In the genomic region with DNA sequence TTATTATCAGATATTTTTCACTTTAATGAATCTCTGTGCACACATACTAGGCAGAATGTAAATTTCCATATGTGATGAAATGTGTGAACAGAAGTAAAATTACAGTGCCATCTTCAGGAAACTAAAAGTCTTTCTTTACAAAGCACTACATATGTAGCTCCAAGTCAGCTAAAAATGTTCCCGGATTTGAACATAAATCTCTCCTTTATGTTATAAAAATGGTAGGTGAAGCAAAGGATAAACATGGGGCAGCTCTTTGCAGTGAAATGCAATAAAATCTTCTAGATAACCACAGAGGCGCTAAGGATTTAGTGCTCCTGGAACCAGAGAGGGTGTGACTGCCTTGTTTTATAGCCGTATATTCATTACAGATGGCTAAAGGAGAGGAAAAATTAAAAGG, we compare ENCODE assay signal across 12 cellular contexts.
A peak's percentile ranks its signal among the peaks of the same experiment; 100 is the strongest.
DNase-seq lines count a peak whose midpoint lies in the region; ATAC-seq and TF ChIP-seq lines count a peak whose summit lies in the region.
"Had no signal": no experiment of that assay in that cellular context is flagged by ENCODE, and none has a peak within 500 bp of the region (broad histone marks: within the 10 kb centered on the region; RNA-seq: fewer than 3 reads in every experiment).

No MANE protein-coding gene starts in this region.

- CTCF ChIA-PET in HEK293 (lab: Yijun Ruan, JAX) = interaction anchor here (0.6 to 1.7 kb wide), 11 partner anchors 9 to 262 kb away, joined by 3 to 6 read pairs (median 4); no protein-coding TSS in a partner anchor

- POLR2A ChIA-PET in HEK293 (lab: Yijun Ruan, JAX) = no interaction called here

- no peak overlapping the region for H3K4me3 ChIP-seq in HEK293 (ENCODE audit: low read depth, low read length)
- no peak overlapping the region for H3K4me3 ChIP-seq in epithelial cell of esophagus (ENCODE audit: low read length)
- H3K4me3 ChIP-seq: heart right ventricle, lung had no signal

- no peaks in the 10 kb centered on the region for H3K9me3 ChIP-seq in HEK293 (ENCODE audit: control insufficient read depth, insufficient read depth, low read depth, low read length)
- H3K9me3 ChIP-seq: heart right ventricle had no signal

- no peak for ATAC-seq in HG03108 (IDR thresholded peaks at IDR 0.05; ENCODE audit: unreplicated experiment)
- ATAC-seq: heart right ventricle had no signal

- DNase-seq in NCI-H69 (lab: John Stamatoyannopoulos, UW) (peak; percentile 27), epithelial cell of esophagus (ENCODE audit: low read depth) (peak; percentile 25), pons (ENCODE audit: low spot score) (peak; percentile 45), T1000 (lab: John Stamatoyannopoulos, UW) (no peak)
- DNase-seq in activated T-cell treated with anti-CD3 and anti-CD28 coated beads, Interleukin-2, amount 50 U/mL, for 48 hours = no peak
- DNase-seq: activated gamma-delta T cell treated with Interleukin-2 at 50 U/mL for 16 hours, brain microvascular endothelial cell, Calu3, heart right ventricle had no signal

- H3K27ac ChIP-seq in HEK293 (ENCODE audit: extremely low read depth, low read depth, low read length) = no peak overlapping the region
- H3K27ac ChIP-seq: brain microvascular endothelial cell, heart right ventricle had no signal

- H3K4me1 ChIP-seq in HEK293 (ENCODE audit: control insufficient read depth, insufficient read depth, low read length) = no peaks in the 10 kb centered on the region

- TF ChIP-seq CTCF in HEK293 (tag by site-specific recombination; IDR thresholded peaks at IDR 0.05) = peak; percentile 16; the same call in 1 of the 2 replicates
- TF ChIP-seq CTCF in epithelial cell of esophagus (IDR thresholded peaks at IDR 0.05; ENCODE audit: insufficient read depth, low read depth, low read length, missing control alignments) = no peak

- H3K36me3 ChIP-seq in HEK293 (ENCODE audit: control insufficient read depth in 2 of 2, insufficient read depth in 1 of 2, low read length in 2 of 2) = no peaks in the 10 kb centered on the region
- H3K36me3 ChIP-seq: brain microvascular endothelial cell, heart right ventricle had no signal

TF ChIP-seq in HEK293, 187 proteins besides CTCF, POLR2A, EP300 and RAD21 (continues in another document):
- TF ChIP-seq ZNF10 (tag by site-specific recombination; IDR thresholded peaks at IDR 0.05) (no peak), GLIS2 (tag by site-specific recombination; IDR thresholded peaks at IDR 0.05) (no peak), ZNF629 (tag by site-specific recombination; IDR thresholded peaks at IDR 0.05) (no peak), ZNF239 (tag by site-specific recombination; IDR thresholded peaks at IDR 0.05) (no peak), ZNF24 (tag by site-specific recombination; IDR thresholded peaks at IDR 0.05) (no peak), ZNF558 (tag by site-specific recombination; IDR thresholded peaks at IDR 0.05) (no peak), ZBTB48 (tag by site-specific recombination; IDR thresholded peaks at IDR 0.05) (no peak), ZBTB20 (tag by site-specific recombination; IDR thresholded peaks at IDR 0.05) (no peak), GLIS1 (tag by site-specific recombination; IDR thresholded peaks at IDR 0.05) (no peak), ZNF701 (tag by site-specific recombination; IDR thresholded peaks at IDR 0.05) (no peak), ZNF670 (tag by site-specific recombination; IDR thresholded peaks at IDR 0.05; ENCODE audit: low read depth) (no peak), KLF8 (tag by site-specific recombination; IDR thresholded peaks at IDR 0.05) (no peak), ZNF843 (tag by site-specific recombination; IDR thresholded peaks at IDR 0.05) (no peak), FEZF1 (tag by site-specific recombination; IDR thresholded peaks at IDR 0.05) (peak; percentile 77), ZNF610 (tag by site-specific recombination; IDR thresholded peaks at IDR 0.05; ENCODE audit: borderline replicate concordance) (no peak), MZF1 (tag by site-specific recombination; IDR thresholded peaks at IDR 0.05; ENCODE audit: borderline replicate concordance) (no peak), ZBTB17 (tag by site-specific recombination; IDR thresholded peaks at IDR 0.05) (no peak), ZNF184 (tag by site-specific recombination; IDR thresholded peaks at IDR 0.05) (no peak), GLI2 (tag by site-specific recombination; IDR thresholded peaks at IDR 0.05; ENCODE audit: borderline replicate concordance, low read depth) (no peak), ZNF571 (tag by site-specific recombination; IDR thresholded peaks at IDR 0.05) (no peak), ZNF335 (tag by site-specific recombination; conservative IDR thresholded peaks at IDR 0.05) (peak; percentile 24; the same call in 1 of the 2 replicates), ZBTB21 (tag by site-specific recombination; IDR thresholded peaks at IDR 0.05) (no peak), KLF1 (tag by site-specific recombination; IDR thresholded peaks at IDR 0.05) (0 out of 2 replicates have a peak, but pooled peaks have one; percentile 19), TCF7L2 (IDR thresholded peaks at IDR 0.05; ENCODE audit: borderline replicate concordance, low read depth, low read length) (no peak), YY2 (tag by site-specific recombination; IDR thresholded peaks at IDR 0.05) (no peak), ZNF654 (tag by site-specific recombination; IDR thresholded peaks at IDR 0.05; ENCODE audit: low read depth) (peak; percentile 61), ZNF157 (tag by site-specific recombination; IDR thresholded peaks at IDR 0.05) (no peak)
- TF ChIP-seq, protein P1, sequence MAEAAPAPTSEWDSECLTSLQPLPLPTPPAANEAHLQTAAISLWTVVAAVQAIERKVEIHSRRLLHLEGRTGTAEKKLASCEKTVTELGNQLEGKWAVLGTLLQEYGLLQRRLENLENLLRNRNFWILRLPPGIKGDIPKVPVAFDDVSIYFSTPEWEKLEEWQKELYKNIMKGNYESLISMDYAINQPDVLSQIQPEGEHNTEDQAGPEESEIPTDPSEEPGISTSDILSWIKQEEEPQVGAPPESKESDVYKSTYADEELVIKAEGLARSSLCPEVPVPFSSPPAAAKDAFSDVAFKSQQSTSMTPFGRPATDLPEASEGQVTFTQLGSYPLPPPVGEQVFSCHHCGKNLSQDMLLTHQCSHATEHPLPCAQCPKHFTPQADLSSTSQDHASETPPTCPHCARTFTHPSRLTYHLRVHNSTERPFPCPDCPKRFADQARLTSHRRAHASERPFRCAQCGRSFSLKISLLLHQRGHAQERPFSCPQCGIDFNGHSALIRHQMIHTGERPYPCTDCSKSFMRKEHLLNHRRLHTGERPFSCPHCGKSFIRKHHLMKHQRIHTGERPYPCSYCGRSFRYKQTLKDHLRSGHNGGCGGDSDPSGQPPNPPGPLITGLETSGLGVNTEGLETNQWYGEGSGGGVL (tag by site-specific recombination; IDR thresholded peaks at IDR 0.05) = no peak
- TF ChIP-seq, protein P2, sequence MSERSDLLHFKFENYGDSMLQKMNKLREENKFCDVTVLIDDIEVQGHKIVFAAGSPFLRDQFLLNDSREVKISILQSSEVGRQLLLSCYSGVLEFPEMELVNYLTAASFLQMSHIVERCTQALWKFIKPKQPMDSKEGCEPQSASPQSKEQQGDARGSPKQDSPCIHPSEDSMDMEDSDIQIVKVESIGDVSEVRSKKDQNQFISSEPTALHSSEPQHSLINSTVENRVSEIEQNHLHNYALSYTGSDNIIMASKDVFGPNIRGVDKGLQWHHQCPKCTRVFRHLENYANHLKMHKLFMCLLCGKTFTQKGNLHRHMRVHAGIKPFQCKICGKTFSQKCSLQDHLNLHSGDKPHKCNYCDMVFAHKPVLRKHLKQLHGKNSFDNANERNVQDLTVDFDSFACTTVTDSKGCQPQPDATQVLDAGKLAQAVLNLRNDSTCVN (tag by site-specific recombination; optimal IDR thresholded peaks at IDR 0.05) = no peak
- TF ChIP-seq, protein P3, sequence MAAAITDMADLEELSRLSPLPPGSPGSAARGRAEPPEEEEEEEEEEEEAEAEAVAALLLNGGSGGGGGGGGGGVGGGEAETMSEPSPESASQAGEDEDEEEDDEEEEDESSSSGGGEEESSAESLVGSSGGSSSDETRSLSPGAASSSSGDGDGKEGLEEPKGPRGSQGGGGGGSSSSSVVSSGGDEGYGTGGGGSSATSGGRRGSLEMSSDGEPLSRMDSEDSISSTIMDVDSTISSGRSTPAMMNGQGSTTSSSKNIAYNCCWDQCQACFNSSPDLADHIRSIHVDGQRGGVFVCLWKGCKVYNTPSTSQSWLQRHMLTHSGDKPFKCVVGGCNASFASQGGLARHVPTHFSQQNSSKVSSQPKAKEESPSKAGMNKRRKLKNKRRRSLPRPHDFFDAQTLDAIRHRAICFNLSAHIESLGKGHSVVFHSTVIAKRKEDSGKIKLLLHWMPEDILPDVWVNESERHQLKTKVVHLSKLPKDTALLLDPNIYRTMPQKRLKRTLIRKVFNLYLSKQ (tag by site-specific recombination; IDR thresholded peaks at IDR 0.05; ENCODE audit: borderline replicate concordance) = no peak
- TF ChIP-seq, protein P4, sequence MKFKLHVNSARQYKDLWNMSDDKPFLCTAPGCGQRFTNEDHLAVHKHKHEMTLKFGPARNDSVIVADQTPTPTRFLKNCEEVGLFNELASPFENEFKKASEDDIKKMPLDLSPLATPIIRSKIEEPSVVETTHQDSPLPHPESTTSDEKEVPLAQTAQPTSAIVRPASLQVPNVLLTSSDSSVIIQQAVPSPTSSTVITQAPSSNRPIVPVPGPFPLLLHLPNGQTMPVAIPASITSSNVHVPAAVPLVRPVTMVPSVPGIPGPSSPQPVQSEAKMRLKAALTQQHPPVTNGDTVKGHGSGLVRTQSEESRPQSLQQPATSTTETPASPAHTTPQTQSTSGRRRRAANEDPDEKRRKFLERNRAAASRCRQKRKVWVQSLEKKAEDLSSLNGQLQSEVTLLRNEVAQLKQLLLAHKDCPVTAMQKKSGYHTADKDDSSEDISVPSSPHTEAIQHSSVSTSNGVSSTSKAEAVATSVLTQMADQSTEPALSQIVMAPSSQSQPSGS (tag by site-specific recombination; IDR thresholded peaks at IDR 0.05; ENCODE audit: low read depth) = no peak
- TF ChIP-seq, protein P5, sequence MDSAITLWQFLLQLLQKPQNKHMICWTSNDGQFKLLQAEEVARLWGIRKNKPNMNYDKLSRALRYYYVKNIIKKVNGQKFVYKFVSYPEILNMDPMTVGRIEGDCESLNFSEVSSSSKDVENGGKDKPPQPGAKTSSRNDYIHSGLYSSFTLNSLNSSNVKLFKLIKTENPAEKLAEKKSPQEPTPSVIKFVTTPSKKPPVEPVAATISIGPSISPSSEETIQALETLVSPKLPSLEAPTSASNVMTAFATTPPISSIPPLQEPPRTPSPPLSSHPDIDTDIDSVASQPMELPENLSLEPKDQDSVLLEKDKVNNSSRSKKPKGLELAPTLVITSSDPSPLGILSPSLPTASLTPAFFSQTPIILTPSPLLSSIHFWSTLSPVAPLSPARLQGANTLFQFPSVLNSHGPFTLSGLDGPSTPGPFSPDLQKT (IDR thresholded peaks at IDR 0.05; ENCODE audit: borderline replicate concordance, low read depth, low read length) = no peak

Comparison
In these comparisons a context has a peak if more than half of its experiments do, and no peak if none do; other contexts are left out.
1. DNase-seq: peak in NCI-H69 (single experiment), epithelial cell of esophagus (single experiment) and pons (single experiment); none in activated T-cell treated with anti-CD3 and anti-CD28 coated beads, Interleukin-2, amount 50 U/mL, for 48 hours (0 of 2) and T1000 (single experiment).